9 cellular contexts compared by ENCODE assay signal in genomic region chr16:1378087-1378803, GRCh38. TPM values are rescaled to one million over a fixed set of nuclear protein-coding genes. Genes with fewer than 3 reads are reported as not detected.
DNase-seq lines count a peak whose midpoint lies in the region; ATAC-seq and TF ChIP-seq lines count a peak whose summit lies in the region.
"Had no signal": no experiment of that assay in that cellular context is flagged by ENCODE, and none has a peak within 500 bp of the region (broad histone marks: within the 10 kb centered on the region; RNA-seq: fewer than 3 reads in every experiment).

No MANE protein-coding gene starts in this region.

- H3K36me3 Mint-ChIP-seq in activated CD4-positive, alpha-beta T cell treated with anti-CD3 and anti-CD28 coated beads, Interleukin-2, amount 10 ng/mL, durations not matched to agents 7 days and 5 days (ENCODE audit: low read depth), result peaks cover 2% of the 10 kb centered on the region

- H3K27ac Mint-ChIP-seq in activated CD4-positive, alpha-beta T cell treated with anti-CD3 and anti-CD28 coated beads, Interleukin-2, amount 10 ng/mL, durations not matched to agents 7 days and 5 days, result peak overlapping the region; percentile 73
- peak overlapping the region; percentile 85 to 95 for H3K27ac Mint-ChIP-seq in stimulated activated naive CD8-positive, alpha-beta T cell treated with anti-CD3 and anti-CD28 coated beads, Interleukin-15, amount 100 ng/mL, for 72 hours

- CTCF ChIA-PET in activated CD4-positive, alpha-beta T cell treated with anti-CD3 and anti-CD28 coated beads, Interleukin-2, amount 10 ng/mL, durations not matched to agents 7 days and 5 days (lab: Charles Lee), result interaction anchor here (0.6 to 2.5 kb wide), 5 partner anchors 14 to 98 kb away, joined by 3 to 18 read pairs (median 4); no protein-coding TSS in a partner anchor

- POLR2A ChIA-PET in activated CD4-positive, alpha-beta T cell treated with anti-CD3 and anti-CD28 coated beads, Interleukin-2, amount 10 ng/mL, durations not matched to agents 7 days and 5 days (lab: Charles Lee), result no interaction called here

- in situ Hi-C loops in KBM-7 (cut with MboI; ENCODE audit: low pct_unique_long_range_greater_than_20kb, low sequenced_read_pairs), result no loop called here

- H3K4me3 Mint-ChIP-seq in activated CD4-positive, alpha-beta T cell treated with anti-CD3 and anti-CD28 coated beads, Interleukin-2, amount 10 ng/mL, durations not matched to agents 7 days and 5 days, result peak overlapping the region; percentile 70
- H3K4me3 Mint-ChIP-seq in stimulated activated naive CD8-positive, alpha-beta T cell treated with anti-CD3 and anti-CD28 coated beads, Interleukin-15, amount 100 ng/mL, for 72 hours, result peak overlapping the region; percentile 87 to 89

- intact Hi-C loops in head of caudate nucleus (cut with DNase I), result no loop called here

- TF ChIP-seq CTCF in WI38 (IDR thresholded peaks at IDR 0.05; ENCODE audit: low read depth, low read length), result no peak

- H3K4me1 Mint-ChIP-seq in activated CD4-positive, alpha-beta T cell treated with anti-CD3 and anti-CD28 coated beads, Interleukin-2, amount 10 ng/mL, durations not matched to agents 7 days and 5 days, result peaks cover 14% of the 10 kb centered on the region
- H3K4me1 Mint-ChIP-seq in stimulated activated naive CD8-positive, alpha-beta T cell treated with anti-CD3 and anti-CD28 coated beads, Interleukin-15, amount 100 ng/mL, for 72 hours, result peaks cover 40% of the 10 kb centered on the region

- ATAC-seq in stimulated activated naive CD8-positive, alpha-beta T cell treated with anti-CD3 and anti-CD28 coated beads, Interleukin-15, amount 100 ng/mL, for 72 hours, result no peak
- ATAC-seq in GM19463 (IDR thresholded peaks at IDR 0.05; ENCODE audit: unreplicated experiment), result no peak

- H3K9me3 Mint-ChIP-seq in activated CD4-positive, alpha-beta T cell treated with anti-CD3 and anti-CD28 coated beads, Interleukin-2, amount 10 ng/mL, durations not matched to agents 7 days and 5 days, result no peaks in the 10 kb centered on the region
- no peaks in the 10 kb centered on the region for H3K9me3 Mint-ChIP-seq in stimulated activated naive CD8-positive, alpha-beta T cell treated with anti-CD3 and anti-CD28 coated beads, Interleukin-15, amount 100 ng/mL, for 72 hours

- peak overlapping the region; percentile 65 for H3K4me3 ChIP-seq in WI38 (ENCODE audit: low read depth, low read length)

- no peaks in the 10 kb centered on the region for H3K27me3 Mint-ChIP-seq in activated CD4-positive, alpha-beta T cell treated with anti-CD3 and anti-CD28 coated beads, Interleukin-2, amount 10 ng/mL, durations not matched to agents 7 days and 5 days
- no peaks in the 10 kb centered on the region for H3K27me3 Mint-ChIP-seq in stimulated activated naive CD8-positive, alpha-beta T cell treated with anti-CD3 and anti-CD28 coated beads, Interleukin-15, amount 100 ng/mL, for 72 hours

- no peak for DNase-seq in activated CD4-positive, alpha-beta T cell treated with anti-CD3 and anti-CD28 coated beads, Interleukin-2, amount 10 ng/mL, durations not matched to agents 7 days and 5 days
- DNase-seq in activated CD4-positive, alpha-beta T cell treated with anti-CD3 and anti-CD28 coated beads, Interleukin-2, amount 50 U/mL, for 48 hours, result no peak
- DNase-seq in head of caudate nucleus (peak in 31 of 42 donors; percentile 13 to 67 (median 42)), KBM-7 (no peak), NCI-H1105 treated with DMSO at 0.1 percent for 48 hours (lab: John Stamatoyannopoulos, UW) (no peak)
- no peak for DNase-seq in stimulated activated naive CD8-positive, alpha-beta T cell treated with anti-CD3 and anti-CD28 coated beads, Interleukin-15, amount 100 ng/mL, for 72 hours
- DNase-seq: SIG-M5 had no signal

RNA-seq across cellular contexts. Expression of gene GNPTG, which starts 26.5 kb away (rescaled TPM):
- 10 to 100 TPM; 34.3 to 36.9 TPM for total RNA-seq in activated CD4-positive, alpha-beta T cell treated with anti-CD3 and anti-CD28 coated beads, Interleukin-2, amount 10 ng/mL, durations not matched to agents 7 days and 5 days

RNA-seq across cellular contexts. Expression of gene TSR3, which starts 26.6 kb away (rescaled TPM):
- total RNA-seq in activated CD4-positive, alpha-beta T cell treated with anti-CD3 and anti-CD28 coated beads, Interleukin-2, amount 10 ng/mL, durations not matched to agents 7 days and 5 days, result 10 to 100 TPM; 33.8 to 43.7 TPM

RNA-seq across cellular contexts. Expression of gene UNKL, which starts 36.3 kb away (rescaled TPM):
- total RNA-seq in activated CD4-positive, alpha-beta T cell treated with anti-CD3 and anti-CD28 coated beads, Interleukin-2, amount 10 ng/mL, durations not matched to agents 7 days and 5 days, result 10 to 100 TPM; 31.8 to 37.9 TPM

RNA-seq across cellular contexts. Expression of gene UQCC4, which starts 42.3 kb away (rescaled TPM):
- total RNA-seq in activated CD4-positive, alpha-beta T cell treated with anti-CD3 and anti-CD28 coated beads, Interleukin-2, amount 10 ng/mL, durations not matched to agents 7 days and 5 days, result 10 to 100 TPM; 11.2 to 13.4 TPM

RNA-seq across cellular contexts. Expression of gene BAIAP3, which starts 44.8 kb away (rescaled TPM):
- 1 to 10 TPM in 1 of 2 experiments, under 1 TPM in 1; 0.83 to 1.6 TPM for total RNA-seq in activated CD4-positive, alpha-beta T cell treated with anti-CD3 and anti-CD28 coated beads, Interleukin-2, amount 10 ng/mL, durations not matched to agents 7 days and 5 days

Comparison
In these comparisons a context has a peak if more than half of its experiments do, and no peak if none do; other contexts are left out.
1. DNase-seq: peak in head of caudate nucleus (31 of 42); none in activated CD4-positive, alpha-beta T cell treated with anti-CD3 and anti-CD28 coated beads, Interleukin-2, amount 10 ng/mL, durations not matched to agents 7 days and 5 days (single experiment), activated CD4-positive, alpha-beta T cell treated with anti-CD3 and anti-CD28 coated beads, Interleukin-2, amount 50 U/mL, for 48 hours (0 of 2), stimulated activated naive CD8-positive, alpha-beta T cell treated with anti-CD3 and anti-CD28 coated beads, Interleukin-15, amount 100 ng/mL, for 72 hours (0 of 2), KBM-7 (single experiment) and NCI-H1105 treated with DMSO at 0.1 percent for 48 hours (single experiment).